In the genomic region with DNA sequence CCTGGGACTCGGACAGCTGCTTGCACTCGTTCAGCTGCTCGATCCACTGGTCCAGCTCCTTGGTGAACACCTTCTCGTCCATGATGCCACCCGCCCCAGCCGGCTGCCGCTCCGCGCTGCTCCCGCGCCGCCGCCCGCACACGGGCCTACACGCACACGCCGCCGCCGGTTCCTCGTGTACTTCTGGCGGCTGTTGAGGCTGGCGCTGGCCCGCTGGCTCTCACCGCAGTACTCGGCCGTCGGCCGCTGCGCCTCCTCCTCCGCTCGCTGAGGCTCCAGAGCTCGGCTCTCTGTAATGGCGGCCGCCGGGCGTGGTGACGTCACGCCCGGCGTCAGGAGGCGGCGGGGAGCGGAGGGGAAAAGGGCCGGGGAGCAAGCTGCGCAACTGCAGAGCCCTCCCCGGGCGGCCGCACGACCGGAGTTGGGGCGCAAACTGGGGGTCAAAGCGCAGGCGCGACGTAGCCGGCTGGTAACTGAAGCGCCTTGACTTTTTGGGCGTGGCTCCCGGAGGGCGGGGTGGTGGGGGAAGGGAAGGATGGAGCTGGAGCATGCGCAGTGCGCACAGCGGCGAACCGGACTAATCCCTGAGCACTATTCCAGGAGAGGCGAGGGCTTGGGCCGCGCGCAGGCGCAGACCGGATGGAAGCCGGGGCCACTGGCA, we compare ENCODE assay signal across 8 cellular contexts. TPM values are rescaled to one million over a fixed set of nuclear protein-coding genes. Genes with fewer than 3 reads are reported as not detected.
A peak's percentile ranks its signal among the peaks of the same experiment; 100 is the strongest.
DNase-seq lines count a peak whose midpoint lies in the region; ATAC-seq, FAIRE-seq and TF ChIP-seq lines count a peak whose summit lies in the region.

A gene (minus strand): TSS at position 294 of the 661 bp plus-strand sequence. CDS start 212 bp downstream, at position 82.

- intact Hi-C loops in left ventricle myocardium superior (cut with micrococcal nuclease) (no loop called here), psoas muscle (cut with DNase I) (loop anchor here (2.0 to 5.0 kb wide), 2 partner anchors 15 to 34 kb away; no protein-coding TSS in a partner anchor)

- H3K9me3 ChIP-seq in psoas muscle: no peaks in the 10 kb centered on the region

- no peak for FAIRE-seq in urothelium cell line (lab: Jason Lieb, UNC)

- peak; percentile 94 to 96 for DNase-seq in NCI-H187 (lab: John Stamatoyannopoulos, UW)
- peak; percentile 98 to 99 (median 99) for DNase-seq in T-helper 2 cell
- DNase-seq in left ventricle myocardium superior: peak; percentile 99
- DNase-seq in psoas muscle: peak; percentile 99 to 100
- DNase-seq in urothelium cell line (ENCODE audit: low spot score): peak; percentile 93

- H3K27ac ChIP-seq in angular gyrus (ENCODE audit: low read depth, low read length) (peak within 1 kb of the TSS; percentile 95), psoas muscle (peak within 1 kb of the TSS; percentile 100)

- no peak for TF ChIP-seq CTCF in psoas muscle (IDR thresholded peaks at IDR 0.05)

- ATAC-seq in GM18498 (IDR thresholded peaks at IDR 0.05; ENCODE audit: unreplicated experiment): peak; percentile 88
- peak; percentile 72 for ATAC-seq in HG02938 (IDR thresholded peaks at IDR 0.05; ENCODE audit: unreplicated experiment)
- peak; percentile 93 for ATAC-seq in left ventricle myocardium superior
- peak; percentile 90 to 94 (median 92) for ATAC-seq in psoas muscle

- no peaks in the 10 kb centered on the region for H3K27me3 ChIP-seq in psoas muscle (ENCODE audit: insufficient read depth in 3 of 3, low read length in 2 of 3)

- H3K36me3 ChIP-seq in psoas muscle (ENCODE audit: insufficient read depth in 1 of 2, low read depth in 1 of 2): peaks cover 0 to 4% of the 10 kb centered on the region in 2 donors

- peak within 1 kb of the TSS; percentile 87 for H3K4me3 ChIP-seq in psoas muscle

- peaks cover 42% of the 10 kb centered on the region for H3K4me1 ChIP-seq in psoas muscle

- WGBS in psoas muscle, 3 donors: 0 to 1% (median 0%) methylated on average over 49 to 73 of the region's 73 CpGs

RNA-seq across cellular contexts. Expression of the gene that starts here (rescaled TPM):
- total RNA-seq in left ventricle myocardium superior (143 TPM), psoas muscle (100 to 1,000 TPM; 107 to 140 (median 123) TPM)
- 100 to 1,000 TPM in 1 of 3 donors, 10 to 100 TPM in 2; 53.0 to 105 (median 95.3) TPM for polyA plus RNA-seq in psoas muscle

Comparison
In these comparisons a context has a peak if more than half of its experiments do, and no peak if none do; other contexts are left out.
1. Peak in every context shown above with its lines: DNase-seq, ATAC-seq, H3K4me3 ChIP-seq and H3K27ac ChIP-seq.